In genomic region chr15:33994005-33994615, GRCh38 we compare ENCODE assay signal across 1 cellular context.
TF ChIP-seq lines count a peak whose summit lies in the region.

No MANE protein-coding gene starts in this region.

TF ChIP-seq in K562, 482 proteins besides CTCF, POLR2A, EP300 and RAD21:
- TF ChIP-seq SMC3 (conservative IDR thresholded peaks at IDR 0.05; ENCODE audit: insufficient read depth, low read depth, low read length) (peak; percentile 53), NFE2L1 (tag; IDR thresholded peaks at IDR 0.05; ENCODE audit: borderline replicate concordance, low read depth) (no peak), CREM (IDR thresholded peaks at IDR 0.05; ENCODE audit: low read depth) (0 out of 2 replicates have a peak, but pooled peaks have one; percentile 3)
